Comparison of ENCODE assay signal across 14 cellular contexts in the genomic region with DNA sequence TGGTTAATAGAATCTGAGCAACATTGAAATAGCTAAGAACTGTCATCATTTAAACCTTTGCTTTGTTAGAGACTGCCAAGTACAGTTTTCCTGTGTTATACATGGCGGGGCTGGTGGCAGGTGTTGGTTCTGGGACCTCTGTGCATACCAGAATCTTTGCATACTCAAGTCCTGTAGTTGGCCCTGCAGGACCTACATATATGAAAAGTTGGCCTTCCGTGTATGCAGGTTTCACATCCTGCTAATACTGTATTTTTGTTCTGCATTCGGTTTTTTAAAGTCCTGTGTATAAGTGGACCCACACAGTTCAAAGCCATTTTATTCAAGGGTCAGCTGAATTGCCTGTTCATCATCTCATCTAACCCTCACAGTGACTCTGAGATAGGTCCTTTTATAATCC. TPM values are rescaled to one million over a fixed set of nuclear protein-coding genes. Genes with fewer than 3 reads are reported as not detected.
DNase-seq lines count a peak whose midpoint lies in the region; ATAC-seq and TF ChIP-seq lines count a peak whose summit lies in the region.
"Had no signal": no experiment of that assay in that cellular context is flagged by ENCODE, and none has a peak within 500 bp of the region (broad histone marks: within the 10 kb centered on the region; RNA-seq: fewer than 3 reads in every experiment).

No MANE protein-coding gene starts in this region.

- H3K27me3 ChIP-seq in vagina: no peaks in the 10 kb centered on the region

- no peak overlapping the region for H3K4me3 ChIP-seq in vagina

- no peak for DNase-seq in stimulated activated CD8-positive, alpha-beta memory T cell treated with anti-CD3 and anti-CD28 coated beads, Interleukin-4, amount 100 ng/mL, for 48 hours
- no peak for DNase-seq in vagina (ENCODE audit: extremely low spot score in 2 of 2)
- no peak for DNase-seq in mesenteric fat pad (ENCODE audit: low spot score)
- DNase-seq in midbrain (lab: John Stamatoyannopoulos, UW): no peak
- DNase-seq: activated CD4-positive, alpha-beta T cell treated with anti-CD3 and anti-CD28 coated beads, Interleukin-2, amount 50 U/mL, for 4 hours; activated naive CD4-positive, alpha-beta T cell treated with anti-CD3 and anti-CD28 coated beads, Interleukin-2, amount 10 ng/mL, durations not matched to agents 7 days and 5 days; cerebellar nuclear complex; NCI-H1048; NCI-H82; stimulated activated CD4-positive, alpha-beta T cell treated with anti-CD3 and anti-CD28 coated beads, Interleukin-2, amount 100 ng/mL, for 24 hours had no signal

- H3K9me3 ChIP-seq in vagina: no peaks in the 10 kb centered on the region

- TF ChIP-seq CTCF in vagina (IDR thresholded peaks at IDR 0.05): no peak

- H3K36me3 ChIP-seq in vagina: peaks cover 0 to 44% of the 10 kb centered on the region in 2 donors

- TF ChIP-seq POLR2A in vagina (IDR thresholded peaks at IDR 0.05): no peak

- intact Hi-C loops in vagina (cut with DNase I): no loop called here

- no peak overlapping the region for H3K27ac ChIP-seq in vagina

- peaks cover 23% of the 10 kb centered on the region for H3K4me1 ChIP-seq in vagina

- ATAC-seq in GM18498 (IDR thresholded peaks at IDR 0.05; ENCODE audit: unreplicated experiment) (peak; percentile 82), GM19455 (IDR thresholded peaks at IDR 0.05; ENCODE audit: unreplicated experiment) (peak; percentile 77), HG02840 (IDR thresholded peaks at IDR 0.05; ENCODE audit: low FRiP score, unreplicated experiment) (peak; percentile 75), HG03469 (IDR thresholded peaks at IDR 0.05; ENCODE audit: unreplicated experiment) (peak; percentile 61)

RNA-seq across cellular contexts. Expression of a gene that starts 36.4 kb away (rescaled TPM):
- total RNA-seq in vagina: 98.0 TPM
- 202 TPM for total RNA-seq in mesenteric fat pad

RNA-seq across cellular contexts. Expression of a gene that starts 58.9 kb away (rescaled TPM):
- total RNA-seq in vagina (35.4 TPM), mesenteric fat pad (13.2 TPM)
